ENCODE assay signal across 11 cellular contexts in the genomic region with DNA sequence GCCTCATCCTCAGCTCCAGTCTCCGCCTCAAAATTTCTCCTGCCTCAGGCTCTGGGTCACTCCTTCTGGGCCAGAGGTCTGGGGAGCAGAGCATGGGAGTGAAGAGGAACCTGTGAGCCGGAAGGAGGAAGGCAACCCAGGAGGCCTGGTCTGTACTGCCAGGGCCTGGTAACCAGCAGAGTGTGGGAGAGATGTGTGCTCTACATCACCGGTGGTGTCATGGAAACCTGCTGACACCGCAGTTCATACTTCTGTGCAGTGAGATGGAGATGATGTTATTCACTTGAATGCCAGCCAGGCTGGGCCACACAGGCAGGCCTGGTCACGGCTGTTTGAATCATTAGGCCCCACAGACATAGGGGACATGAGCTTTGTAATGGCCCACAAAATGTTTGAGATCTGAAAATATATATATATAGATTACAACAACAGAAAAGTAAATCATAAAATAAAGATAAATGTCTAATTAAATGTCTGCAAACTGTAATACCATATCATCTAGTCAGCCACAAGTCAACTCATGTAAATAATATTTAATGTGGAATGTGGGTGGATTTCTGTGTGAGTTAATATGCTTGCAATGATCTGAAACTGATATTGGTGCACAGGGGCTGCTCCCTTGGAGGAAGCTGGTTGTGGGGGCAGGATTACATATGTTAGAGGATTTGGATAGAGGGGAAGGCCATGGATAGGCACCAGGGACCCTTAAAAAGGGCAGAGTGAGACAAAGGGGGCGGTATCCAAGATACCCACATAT.
A peak's percentile ranks its signal among the peaks of the same experiment; 100 is the strongest.
DNase-seq lines count a peak whose midpoint lies in the region; ATAC-seq and TF ChIP-seq lines count a peak whose summit lies in the region.
"Had no signal": no experiment of that assay in that cellular context is flagged by ENCODE, and none has a peak within 500 bp of the region (broad histone marks: within the 10 kb centered on the region; RNA-seq: fewer than 3 reads in every experiment).

No MANE protein-coding gene starts in this region.

- no peak for ATAC-seq in GM21526 (IDR thresholded peaks at IDR 0.05; ENCODE audit: low FRiP score, unreplicated experiment)
- ATAC-seq in GM21367 (IDR thresholded peaks at IDR 0.05; ENCODE audit: unreplicated experiment) = no peak

- H3K9me3 Mint-ChIP-seq in type B pancreatic cell = peaks cover 4% of the 10 kb centered on the region

- peaks cover under 1% of the 10 kb centered on the region for H3K27me3 Mint-ChIP-seq in type B pancreatic cell

- H3K9me3 ChIP-seq in adipocyte (ENCODE audit: control insufficient read depth, low read length) = peaks cover 12% of the 10 kb centered on the region

- peak overlapping the region; percentile 21 for H3K9ac ChIP-seq in adipocyte (ENCODE audit: low read length)
- H3K9ac ChIP-seq: BLaER1 had no signal

- H3K36me3 ChIP-seq in adipocyte (ENCODE audit: control insufficient read depth, insufficient read depth, low read length, severe bottlenecking) (no peaks in the 10 kb centered on the region), kidney epithelial cell (ENCODE audit: control insufficient read depth, insufficient read depth, low read length) (no peaks in the 10 kb centered on the region)
- H3K36me3 ChIP-seq: BLaER1, lower lobe of right lung had no signal

- H3K27ac Mint-ChIP-seq in type B pancreatic cell = peak overlapping the region; percentile 62
- H3K27ac Mint-ChIP-seq: T-helper 2 cell treated with Interferon-gamma antibody and Interleukin-4, amounts not matched to agents 5 μg/mL and 100 μg/mL, for 36 hours had no signal

- H3K27me3 ChIP-seq in adipocyte (replicated peaks; ENCODE audit: control insufficient read depth, insufficient read depth, low read length) (no peaks in the 10 kb centered on the region), kidney epithelial cell (ENCODE audit: control insufficient read depth, insufficient read depth, low read length) (no peaks in the 10 kb centered on the region)
- H3K27me3 ChIP-seq: BLaER1 had no signal

- DNase-seq in NCI-H2171 treated with DMSO at 0.1 percent for 48 hours (lab: John Stamatoyannopoulos, UW) = peak; percentile 26
- no peak for DNase-seq in NCI-H2171 (lab: John Stamatoyannopoulos, UW)
- peak; percentile 80 for DNase-seq in adipocyte (ENCODE audit: low read depth)
- peak; percentile 88 for DNase-seq in kidney epithelial cell (ENCODE audit: low read depth)
- DNase-seq in type B pancreatic cell (ENCODE audit: extremely low spot score, unreplicated experiment) = no peak
- no peak for DNase-seq in hippocampal formation (lab: John Stamatoyannopoulos, UW)
- DNase-seq: lower lobe of right lung had no signal

- H3K4me3 Mint-ChIP-seq in type B pancreatic cell = no peak overlapping the region
- H3K4me3 Mint-ChIP-seq: T-helper 2 cell treated with Interferon-gamma antibody and Interleukin-4, amounts not matched to agents 5 μg/mL and 100 μg/mL, for 36 hours had no signal

- H3K4me3 ChIP-seq in adipocyte (ENCODE audit: low read length) (no peak overlapping the region), kidney epithelial cell (ENCODE audit: low read depth, low read length) (no peak overlapping the region)
- H3K4me3 ChIP-seq: BLaER1, lower lobe of right lung had no signal

- H3K4me1 ChIP-seq in adipocyte (ENCODE audit: control insufficient read depth, insufficient read depth, low read length) = peaks cover 32% of the 10 kb centered on the region
- H3K4me1 ChIP-seq: BLaER1, lower lobe of right lung had no signal

- TF ChIP-seq CTCF in kidney epithelial cell (IDR thresholded peaks at IDR 0.05; ENCODE audit: insufficient read depth, low read length, poor library complexity, severe bottlenecking) = no peak
- TF ChIP-seq CTCF in type B pancreatic cell (conservative IDR thresholded peaks at IDR 0.05) = no peak

- H3K4me1 Mint-ChIP-seq in type B pancreatic cell (ENCODE audit: unreplicated experiment) = peaks cover 57% of the 10 kb centered on the region

- no peaks in the 10 kb centered on the region for H3K36me3 Mint-ChIP-seq in type B pancreatic cell

Comparison
In these comparisons a context has a peak if more than half of its experiments do, and no peak if none do; other contexts are left out.
1. DNase-seq: peak in NCI-H2171 treated with DMSO at 0.1 percent for 48 hours (single experiment), adipocyte (single experiment) and kidney epithelial cell (single experiment); none in NCI-H2171 (single experiment), type B pancreatic cell (single experiment) and hippocampal formation (0 of 2).